ENCODE assay signal across 1 cellular context in genomic region chr6:37125779-37126553, GRCh38.
TF ChIP-seq lines count a peak whose summit lies in the region.

No MANE protein-coding gene starts in this region.

TF ChIP-seq in SK-N-SH, 30 proteins besides CTCF, POLR2A, EP300 and RAD21 (continued from another document):
- no peak for TF ChIP-seq IRF3 (IDR thresholded peaks at IDR 0.05; ENCODE audit: low read depth, low read length)
- no peak for TF ChIP-seq PBX3 (IDR thresholded peaks at IDR 0.05)
- TF ChIP-seq RFX5 (IDR thresholded peaks at IDR 0.05; ENCODE audit: low read length) = no peak
- no peak for TF ChIP-seq NRF1 (IDR thresholded peaks at IDR 0.05; ENCODE audit: low read depth, low read length)
